ENCODE assay signal across 8 cellular contexts in the genomic region with DNA sequence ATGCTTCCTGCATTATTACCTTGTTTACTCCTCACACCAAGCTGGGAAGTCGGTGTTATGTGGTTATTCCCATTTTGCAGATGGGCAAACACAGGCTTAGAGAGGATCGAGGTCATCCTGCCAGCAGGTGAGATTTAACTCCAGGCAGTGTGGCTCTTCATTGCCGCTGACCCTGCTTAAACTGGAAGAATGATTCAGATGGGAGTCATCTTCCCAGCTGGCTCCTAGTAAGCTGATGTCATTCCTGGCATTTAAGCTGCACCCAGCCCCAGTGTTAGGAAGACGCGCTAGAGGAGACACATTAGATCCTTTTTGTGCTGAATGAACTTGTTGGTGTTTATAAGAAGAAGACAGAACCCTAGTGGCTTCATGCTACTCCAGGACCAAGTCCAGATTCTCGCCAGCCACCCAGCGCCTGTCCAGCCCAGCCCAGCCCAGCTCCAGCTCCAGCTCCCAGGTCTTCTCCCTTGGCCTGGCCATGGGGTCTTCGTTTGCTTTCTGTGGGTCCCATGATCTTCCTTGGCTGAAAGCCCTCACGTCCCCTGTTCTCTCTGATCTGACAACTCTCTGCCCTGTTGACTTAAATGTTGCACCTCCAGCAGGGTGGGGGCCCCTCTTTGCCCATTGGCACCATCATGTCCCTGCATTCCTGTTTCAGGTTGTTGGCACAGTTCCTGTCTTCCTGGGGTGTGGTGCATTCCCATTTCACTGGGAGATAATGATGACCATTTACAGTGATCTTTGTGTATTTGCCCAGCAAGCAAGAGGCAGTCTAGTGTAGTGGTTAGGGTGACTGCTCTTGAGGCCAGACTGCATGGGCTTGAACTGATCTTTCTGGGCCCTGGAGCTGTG. TPM values are rescaled to one million over a fixed set of nuclear protein-coding genes. Genes with fewer than 3 reads are reported as not detected.
DNase-seq lines count a peak whose midpoint lies in the region; ATAC-seq and TF ChIP-seq lines count a peak whose summit lies in the region.

No MANE protein-coding gene starts in this region.

- WGBS in spleen, 5 donors, result 72 to 92% (median 86%) methylated on average over 9 of the region's 9 CpGs

- intact Hi-C loops in gastrocnemius medialis (cut with DNase I; ENCODE audit: low total_unique reads), result loop anchor here (2.0 kb wide), 1 partner anchor 47 kb away; no protein-coding TSS in a partner anchor
- intact Hi-C loops in spleen (cut with DNase I; ENCODE audit: low total_unique reads), result no loop called here

- H3K27ac ChIP-seq in foreskin keratinocyte (no peak overlapping the region), gastrocnemius medialis (peak overlapping the region; percentile 94 to 98 (median 97)), spleen (no peak overlapping the region)

- TF ChIP-seq CTCF in foreskin keratinocyte (conservative IDR thresholded peaks at IDR 0.05), result no peak
- no peak for TF ChIP-seq CTCF in gastrocnemius medialis (IDR thresholded peaks at IDR 0.05 in 4 of 5, conservative IDR thresholded peaks at IDR 0.05 in 1 of 5)
- no peak for TF ChIP-seq CTCF in spleen (IDR thresholded peaks at IDR 0.05 in 8 of 11, conservative IDR thresholded peaks at IDR 0.05 in 3 of 11)

- H3K36me3 ChIP-seq in gastrocnemius medialis, result no peaks in the 10 kb centered on the region
- H3K36me3 ChIP-seq in spleen, result no peaks in the 10 kb centered on the region

- in situ Hi-C loops in G401 (cut with HindIII; ENCODE audit: low sequenced_read_pairs), result no loop called here
- in situ Hi-C loops in SK-MEL-5 (cut with HindIII; ENCODE audit: low pct_unique_long_range_greater_than_20kb, low sequenced_read_pairs), result no loop called here
- in situ Hi-C loops in gastrocnemius medialis (cut with MboI; ENCODE audit: low sequenced_read_pairs in 4 of 4), result no loop called here

- TF ChIP-seq POLR2A in gastrocnemius medialis (IDR thresholded peaks at IDR 0.05) (peak; percentile 36 to 70), spleen (IDR thresholded peaks at IDR 0.05) (no peak)

- DNase-seq in G401 (ENCODE audit: low spot score) (peak; percentile 2), SK-MEL-5 (ENCODE audit: low read depth, low spot score) (peak; percentile 74), foreskin keratinocyte (peak; percentile 88 to 94), gastrocnemius medialis (peak; percentile 85 to 92), spleen (no peak)
- no peak for DNase-seq in activated CD4-positive, CD25-positive, alpha-beta regulatory T cell (lab: John Stamatoyannopoulos, UW)

- H3K4me3 ChIP-seq in gastrocnemius medialis (peak overlapping the region in 2 of 4 donors; percentile 12 to 17), spleen (no peak overlapping the region)

- H3K4me1 ChIP-seq in foreskin keratinocyte (peaks cover 5% of the 10 kb centered on the region), gastrocnemius medialis (peaks cover 47 to 57% of the 10 kb centered on the region in 2 donors), spleen (peaks cover 0 to 24% (median 8%) of the 10 kb centered on the region in 6 donors)

- H3K27me3 ChIP-seq in foreskin keratinocyte (no peaks in the 10 kb centered on the region), gastrocnemius medialis (no peaks in the 10 kb centered on the region), spleen (replicated peaks in 1 of 7) (no peaks in the 10 kb centered on the region)

- H3K9me3 ChIP-seq in gastrocnemius medialis (no peaks in the 10 kb centered on the region), spleen (no peaks in the 10 kb centered on the region)

- ATAC-seq in foreskin keratinocyte (peak; percentile 99), gastrocnemius medialis (peak; percentile 95 to 96), GM19324 (IDR thresholded peaks at IDR 0.05; ENCODE audit: low FRiP score, unreplicated experiment) (no peak)
- ATAC-seq in activated CD4-positive, CD25-positive, alpha-beta regulatory T cell treated with anti-CD3 and anti-CD28 coated beads, Interleukin-2, amount 50 U/mL, for 24 hours, result no peak

RNA-seq across cellular contexts. Expression of a gene that starts 13.6 kb away (rescaled TPM):
- 67.4 and 86.6 TPM in 2 replicates for total RNA-seq in G401 (2014; rRNA removed; shearing (Covaris generic))
- total RNA-seq in SK-MEL-5 (2014; rRNA removed; shearing (Covaris generic)), result 164 and 178 TPM in 2 replicates
- polyA plus RNA-seq in SK-MEL-5 (2015; cell fraction: cytosol; rRNA removed), result 180 and 216 TPM in 2 replicates
- polyA plus RNA-seq in SK-MEL-5 (2015; cell fraction: nucleus; rRNA removed), result 37.6 and 90.4 TPM in 2 replicates
- total RNA-seq in foreskin keratinocyte (13.9 and 16.8 TPM in 2 replicates), gastrocnemius medialis (100 to 1,000 TPM; 120 to 201 (median 147) TPM), spleen (10 to 100 TPM; 32.5 to 61.9 (median 57.1) TPM)
- polyA plus RNA-seq in foreskin keratinocyte (13.9 and 15.1 TPM in 2 replicates), spleen (10 to 100 TPM; 24.0 to 40.5 (median 37.7) TPM)

Comparison
In these comparisons a context has a peak if more than half of its experiments do, and no peak if none do; other contexts are left out.
1. DNase-seq: peak in G401 (single experiment), SK-MEL-5 (single experiment), foreskin keratinocyte (2 of 2) and gastrocnemius medialis (2 of 2); none in spleen (single experiment) and activated CD4-positive, CD25-positive, alpha-beta regulatory T cell (0 of 4).
2. ATAC-seq: peak in foreskin keratinocyte (single experiment) and gastrocnemius medialis (2 of 2); none in activated CD4-positive, CD25-positive, alpha-beta regulatory T cell treated with anti-CD3 and anti-CD28 coated beads, Interleukin-2, amount 50 U/mL, for 24 hours (0 of 2) and GM19324 (single experiment).
3. H3K27ac ChIP-seq: peak in gastrocnemius medialis (4 of 4); none in foreskin keratinocyte (single experiment) and spleen (0 of 8).
4. POLR2A ChIP-seq: peak in gastrocnemius medialis (2 of 2); none in spleen (0 of 3).